ENCODE assay signal across 1 cellular context in the genomic region with DNA sequence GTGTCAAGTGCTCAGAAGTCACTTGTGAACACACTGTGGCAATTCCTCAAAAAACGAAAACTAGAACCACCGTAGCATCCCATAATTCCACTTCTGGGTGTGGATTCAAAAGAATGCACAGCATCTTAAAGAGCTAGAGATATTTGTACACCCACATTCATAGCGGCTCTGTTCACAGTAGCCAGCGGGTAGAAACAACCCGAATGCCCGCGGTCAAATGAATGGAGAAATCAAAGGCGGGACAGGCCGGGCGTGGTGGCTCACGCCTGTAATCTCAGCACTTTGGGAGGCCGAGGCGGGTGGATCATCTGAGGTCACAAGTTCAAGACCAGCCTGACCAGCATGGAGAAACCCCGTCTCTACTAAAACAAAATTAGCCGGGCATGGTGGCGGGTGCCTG.
TF ChIP-seq lines count a peak whose summit lies in the region.

No MANE protein-coding gene starts in this region.

TF ChIP-seq in HepG2, 621 proteins besides CTCF, POLR2A, EP300 and RAD21 (continued from another document):
- TF ChIP-seq SMAD9 (CRISPR knock-in tag; IDR thresholded peaks at IDR 0.05) = no peak
TF ChIP-seq in HepG2: peak in this region for 2.
